Comparison of ENCODE assay signal across 13 cellular contexts in genomic region chr12:58416211-58416610, GRCh38.
DNase-seq lines count a peak whose midpoint lies in the region; ATAC-seq, FAIRE-seq and TF ChIP-seq lines count a peak whose summit lies in the region.
"Had no signal": no experiment of that assay in that cellular context is flagged by ENCODE, and none has a peak within 500 bp of the region (broad histone marks: within the 10 kb centered on the region; RNA-seq: fewer than 3 reads in every experiment).

No MANE protein-coding gene starts in this region.

- no peaks in the 10 kb centered on the region for H3K79me2 ChIP-seq in astrocyte (ENCODE audit: insufficient read depth, low read length)

- H3K4me3 ChIP-seq in AG04450 (ENCODE audit: low read depth, low read length) (no peak overlapping the region), HFF-Myc (replicated peaks; ENCODE audit: low read depth, low read length) (no peak overlapping the region), astrocyte (ENCODE audit: insufficient read depth, low read depth, low read length) (no peak overlapping the region)

- H3K4me2 ChIP-seq in astrocyte (ENCODE audit: low read length) = peak overlapping the region; percentile 3

- CTCF ChIA-PET in AG04450 (lab: Charles Lee) = interaction anchor here (0.5 to 1.9 kb wide), 10 partner anchors 8 to 749 kb away, joined by 3 to 10 read pairs (median 3); no protein-coding TSS in a partner anchor

- H3K36me3 ChIP-seq in astrocyte (ENCODE audit: insufficient read depth, low read length) = no peaks in the 10 kb centered on the region

- H3K27me3 ChIP-seq in AG04450 (ENCODE audit: control insufficient read depth, insufficient read depth, low read length) (no peaks in the 10 kb centered on the region), astrocyte (ENCODE audit: insufficient read depth, low read length) (no peaks in the 10 kb centered on the region)

- peaks cover 29% of the 10 kb centered on the region for H3K4me1 ChIP-seq in astrocyte (ENCODE audit: insufficient read depth, low read length)

- H3K27ac ChIP-seq in AG04450 (ENCODE audit: low read depth, low read length) (no peak overlapping the region), astrocyte (ENCODE audit: low read depth, low read length) (peak overlapping the region; percentile 85)

- H3K27me3 Mint-ChIP-seq in astrocyte (ENCODE audit: low read depth, unreplicated experiment) (no peaks in the 10 kb centered on the region), immature natural killer cell (ENCODE audit: low read depth in 3 of 3) (no peaks in the 10 kb centered on the region)

- H3K36me3 Mint-ChIP-seq in astrocyte (ENCODE audit: low read depth, unreplicated experiment) = no peaks in the 10 kb centered on the region
- H3K36me3 Mint-ChIP-seq in immature natural killer cell = no peaks in the 10 kb centered on the region
- H3K36me3 Mint-ChIP-seq: activated naive CD8-positive, alpha-beta T cell; CD4-positive, alpha-beta memory T cell had no signal

- H3K4me1 Mint-ChIP-seq in astrocyte (ENCODE audit: low read depth, unreplicated experiment) (peaks cover 31% of the 10 kb centered on the region), immature natural killer cell (no peaks in the 10 kb centered on the region)

- no peak overlapping the region for H3K4me3 Mint-ChIP-seq in astrocyte (ENCODE audit: unreplicated experiment)
- H3K4me3 Mint-ChIP-seq in immature natural killer cell = no peak overlapping the region
- H3K4me3 Mint-ChIP-seq: activated naive CD8-positive, alpha-beta T cell; CD4-positive, alpha-beta memory T cell had no signal

- DNase-seq in AG04450 (ENCODE audit: low read depth, low spot score) (peak; percentile 59), HFF-Myc (ENCODE audit: extremely low read depth, low read depth) (peak; percentile 56), astrocyte (ENCODE audit: low read depth) (peak; percentile 76), iris pigment epithelial cell (ENCODE audit: low read depth) (peak; percentile 86), SKM-1 (lab: John Stamatoyannopoulos, UW; ENCODE audit: unreplicated experiment) (no peak), immature natural killer cell (no peak)
- DNase-seq: activated CD4-positive, alpha-beta T cell treated with anti-CD3 and anti-CD28 coated beads for 48 hours; CD4-positive, alpha-beta memory T cell; NCI-H1092 treated with DMSO at 0.1 percent for 48 hours had no signal

- peak overlapping the region; percentile 92 for H3K27ac Mint-ChIP-seq in astrocyte (ENCODE audit: unreplicated experiment)
- no peak overlapping the region for H3K27ac Mint-ChIP-seq in immature natural killer cell
- H3K27ac Mint-ChIP-seq: activated naive CD8-positive, alpha-beta T cell; CD4-positive, alpha-beta memory T cell had no signal

- peak; percentile 29 for FAIRE-seq in astrocyte (lab: Jason Lieb, UNC)
- FAIRE-seq: frontal cortex had no signal

- H4K20me1 ChIP-seq in astrocyte (ENCODE audit: insufficient read depth, low read length) = no peaks in the 10 kb centered on the region

- POLR2A ChIA-PET in AG04450 (lab: Yijun Ruan, JAX) = interaction anchor here (1.3 kb wide), 1 partner anchor 9 kb away, joined by 3 read pairs; no protein-coding TSS in a partner anchor

- H3K9me3 ChIP-seq in AG04450 (ENCODE audit: control insufficient read depth, insufficient read depth, low read length) (0 out of 2 replicates have a peak, but pooled peaks cover 6% of the 10 kb centered on the region), astrocyte (ENCODE audit: insufficient read depth, low read depth, low read length) (no peaks in the 10 kb centered on the region)

- TF ChIP-seq CTCF in AG04450 (IDR thresholded peaks at IDR 0.05; ENCODE audit: low read depth, low read length) = peak; percentile 39
- TF ChIP-seq CTCF in HFF-Myc (IDR thresholded peaks at IDR 0.05; ENCODE audit: low read depth, low read length, missing control alignments) = peak; percentile 21
- peak; percentile 34 for TF ChIP-seq CTCF in astrocyte (IDR thresholded peaks at IDR 0.05; ENCODE audit: insufficient read depth, low read depth, low read length)

- H3K9ac ChIP-seq in astrocyte (ENCODE audit: low read length) = peak overlapping the region; percentile 61

- H3K9me3 Mint-ChIP-seq in astrocyte (ENCODE audit: unreplicated experiment) (no peaks in the 10 kb centered on the region), immature natural killer cell (peaks cover 0 to 10% (median 0%) of the 10 kb centered on the region in 6 donors)

- no peak overlapping the region for H2AFZ ChIP-seq in astrocyte (ENCODE audit: low read depth, low read length)

- ATAC-seq in GM19455 (IDR thresholded peaks at IDR 0.05; ENCODE audit: unreplicated experiment) = no peak
- ATAC-seq in HG02588 (IDR thresholded peaks at IDR 0.05; ENCODE audit: unreplicated experiment) = no peak

Comparison
In these comparisons a context has a peak if more than half of its experiments do, and no peak if none do; other contexts are left out.
1. DNase-seq: peak in AG04450 (single experiment), HFF-Myc (single experiment), astrocyte (single experiment) and iris pigment epithelial cell (single experiment); none in SKM-1 (single experiment) and immature natural killer cell (0 of 3).
2. Peak in every context shown above with its lines, with median percentiles within 50 percentile points of each other: CTCF ChIP-seq.